Comparison of ENCODE assay signal across 8 cellular contexts in genomic region chr11:67792242-67792990, GRCh38.
DNase-seq lines count a peak whose midpoint lies in the region; ATAC-seq and TF ChIP-seq lines count a peak whose summit lies in the region.
"Not testable (repeated sequence)": the region's sequence is repeated elsewhere in the genome, so short reads cannot be mapped to it uniquely, and the experiment has no call there.

No MANE protein-coding gene starts in this region.

- peak; percentile 22 to 42 (median 26) for DNase-seq in CD4-positive, CD25-positive, alpha-beta regulatory T cell
- DNase-seq in HK-2 (ENCODE audit: unreplicated experiment) = peak; percentile 11
- peak; percentile 7 for DNase-seq in NCI-H69 (lab: John Stamatoyannopoulos, UW)
- DNase-seq in activated CD4-positive, alpha-beta T cell treated with anti-CD3 and anti-CD28 coated beads for 48 hours = peak; percentile 64
- peak; percentile 34 for DNase-seq in amniotic epithelial cell (ENCODE audit: low read depth)
- DNase-seq in fibroblast of the aortic adventitia (ENCODE audit: low read depth) = peak; percentile 14
- DNase-seq in naive B cell = peak; percentile 57
- DNase-seq in stimulated activated CD4-positive, alpha-beta T cell treated with anti-CD3 and anti-CD28 coated beads, TNF-alpha, amount 100 ng/mL, for 1 hour (ENCODE audit: low read depth in 3 of 3, low spot score in 1 of 3) = peak in 2 of 3 donors; percentile 25 to 27

- H3K4me3 Mint-ChIP-seq in CD4-positive, CD25-positive, alpha-beta regulatory T cell; naive B cell: not testable (repeated sequence)

- ATAC-seq in CD4-positive, CD25-positive, alpha-beta regulatory T cell (ENCODE audit: low read depth in 2 of 2); naive B cell (ENCODE audit: low read depth in 2 of 2): not testable (repeated sequence)

- H3K27me3 Mint-ChIP-seq in CD4-positive, CD25-positive, alpha-beta regulatory T cell; naive B cell: not testable (repeated sequence)

- not testable (repeated sequence) for H3K4me3 ChIP-seq in CD4-positive, CD25-positive, alpha-beta regulatory T cell (ENCODE audit: low read depth, low read length); fibroblast of the aortic adventitia (ENCODE audit: low read depth, low read length)

- not testable (repeated sequence) for H3K36me3 ChIP-seq in CD4-positive, CD25-positive, alpha-beta regulatory T cell (ENCODE audit: control insufficient read depth, insufficient read depth, low read length)

- H3K27me3 ChIP-seq in CD4-positive, CD25-positive, alpha-beta regulatory T cell (ENCODE audit: control insufficient read depth, insufficient read depth, low read length) = not testable (repeated sequence)

- H3K27ac ChIP-seq in CD4-positive, CD25-positive, alpha-beta regulatory T cell (ENCODE audit: insufficient read depth, low read length, poor library complexity, severe bottlenecking) = not testable (repeated sequence)

- H3K4me1 ChIP-seq in CD4-positive, CD25-positive, alpha-beta regulatory T cell (ENCODE audit: control insufficient read depth, insufficient read depth, low read length, poor library complexity, severe bottlenecking) = not testable (repeated sequence)

- H3K9me3 Mint-ChIP-seq in CD4-positive, CD25-positive, alpha-beta regulatory T cell; naive B cell: not testable (repeated sequence)

- not testable (repeated sequence) for H3K9me3 ChIP-seq in CD4-positive, CD25-positive, alpha-beta regulatory T cell (ENCODE audit: control insufficient read depth in 2 of 2, low read length in 2 of 2)

- peaks cover 0 to 11% (median 2%) of the 10 kb centered on the region in 4 donors for H3K4me1 Mint-ChIP-seq in CD4-positive, CD25-positive, alpha-beta regulatory T cell
- H3K4me1 Mint-ChIP-seq in naive B cell = not testable (repeated sequence)

- H3K27ac Mint-ChIP-seq in CD4-positive, CD25-positive, alpha-beta regulatory T cell = peak overlapping the region in 1 of 3 donors; percentile 12
- peak overlapping the region in 1 of 6 donors; percentile 53 for H3K27ac Mint-ChIP-seq in naive B cell

- not testable (repeated sequence) for H3K36me3 Mint-ChIP-seq in CD4-positive, CD25-positive, alpha-beta regulatory T cell; naive B cell

- TF ChIP-seq CTCF in fibroblast of the aortic adventitia (IDR thresholded peaks at IDR 0.05; ENCODE audit: insufficient read depth, low read length) = peak; percentile 39

Comparison
In these comparisons a context has a peak if more than half of its experiments do, and no peak if none do; other contexts are left out.
1. DNase-seq: peak in every context shown above with its lines; median percentile 64 in activated CD4-positive, alpha-beta T cell treated with anti-CD3 and anti-CD28 coated beads for 48 hours; 57 in naive B cell; 34 in amniotic epithelial cell; 26 in CD4-positive, CD25-positive, alpha-beta regulatory T cell; 26 in stimulated activated CD4-positive, alpha-beta T cell treated with anti-CD3 and anti-CD28 coated beads, TNF-alpha, amount 100 ng/mL, for 1 hour; 14 in fibroblast of the aortic adventitia; 11 in HK-2; 7 in NCI-H69.